In the genomic region with DNA sequence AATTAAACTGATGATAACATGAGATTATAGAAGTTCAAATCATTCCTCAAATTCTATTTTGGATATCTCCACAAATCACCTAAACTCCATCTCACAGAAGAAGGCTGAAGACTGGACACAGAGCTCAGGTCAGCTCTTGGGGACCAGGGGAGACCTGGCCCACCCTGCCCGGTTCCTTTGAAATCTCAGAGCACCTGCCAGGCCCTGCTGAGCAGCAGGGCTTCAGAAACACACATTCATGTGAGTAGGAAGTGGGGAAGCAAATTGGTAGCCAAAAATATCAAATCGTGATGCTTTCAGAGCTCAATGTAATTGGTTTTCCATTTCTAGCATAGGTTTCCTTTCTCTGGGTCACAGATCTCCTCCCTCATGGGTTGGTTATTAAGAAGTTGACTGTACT, we compare ENCODE assay signal across 19 cellular contexts.
DNase-seq lines count a peak whose midpoint lies in the region; TF ChIP-seq lines count a peak whose summit lies in the region.
"Had no signal": no experiment of that assay in that cellular context is flagged by ENCODE, and none has a peak within 500 bp of the region (broad histone marks: within the 10 kb centered on the region; RNA-seq: fewer than 3 reads in every experiment).

No MANE protein-coding gene starts in this region.

- H4K8ac ChIP-seq in neuronal stem cell (ENCODE audit: low read depth, low read length): no peak overlapping the region

- H3K9me3 Mint-ChIP-seq in mesothelial cell of epicardium: no peaks in the 10 kb centered on the region
- H3K9me3 Mint-ChIP-seq: CD8-positive, alpha-beta T cell; H9 had no signal

- H2BK12ac ChIP-seq in neuronal stem cell (ENCODE audit: low read length): peak overlapping the region; percentile 79

- H2AK5ac ChIP-seq in neuronal stem cell (ENCODE audit: low read depth, low read length): no peak overlapping the region

- TF ChIP-seq CTCF in dorsolateral prefrontal cortex (IDR thresholded peaks at IDR 0.05 in 54 of 56, conservative IDR thresholded peaks at IDR 0.05 in 2 of 56; ENCODE audit: low read depth in 1 of 56, partially characterized antibody in 56 of 56): no peak
- TF ChIP-seq CTCF in mesothelial cell of epicardium (IDR thresholded peaks at IDR 0.05; ENCODE audit: unreplicated experiment): no peak

- H3K9me3 ChIP-seq in BLaER1 (peaks cover 5% of the 10 kb centered on the region; the same call in 1 of the 2 replicates), neuronal stem cell (replicated peaks in 1 of 2; ENCODE audit: control insufficient read depth in 2 of 2, insufficient read depth in 1 of 2, low read depth in 1 of 2, low read length in 2 of 2) (no peaks in the 10 kb centered on the region)
- H3K9me3 ChIP-seq in effector memory CD4-positive, alpha-beta T cell (ENCODE audit: control insufficient read depth, low read length): no peaks in the 10 kb centered on the region

- H3K27me3 Mint-ChIP-seq in mesothelial cell of epicardium (ENCODE audit: low read depth): no peaks in the 10 kb centered on the region

- no peaks in the 10 kb centered on the region for H3K36me3 Mint-ChIP-seq in mesothelial cell of epicardium
- H3K36me3 Mint-ChIP-seq: CD8-positive, alpha-beta T cell had no signal

- no peak overlapping the region for H3K4me3 ChIP-seq in BLaER1
- H3K4me3 ChIP-seq in dorsolateral prefrontal cortex: no peak overlapping the region
- no peak overlapping the region for H3K4me3 ChIP-seq in neuronal stem cell (ENCODE audit: low read length in 2 of 2)
- H3K4me3 ChIP-seq in effector memory CD4-positive, alpha-beta T cell (ENCODE audit: insufficient read depth, low read depth, low read length, poor library complexity, severe bottlenecking): no peak overlapping the region
- H3K4me3 ChIP-seq: BLaER1 treated with 17β-estradiol and CSF1 and Interleukin-3, amounts not matched to agents 10 nM and 100 nM; GM12878 had no signal

- H2BK120ac ChIP-seq in neuronal stem cell (ENCODE audit: low read depth, low read length): no peak overlapping the region

- H3K4ac ChIP-seq in neuronal stem cell (ENCODE audit: low read length): no peak overlapping the region

- no peak overlapping the region for H3K9ac ChIP-seq in BLaER1
- peak overlapping the region; percentile 39 for H3K9ac ChIP-seq in neuronal stem cell (ENCODE audit: low read depth, low read length, poor library complexity)
- H3K9ac ChIP-seq: BLaER1 treated with 17β-estradiol and CSF1 and Interleukin-3, amounts not matched to agents 10 nM and 100 nM had no signal

- H3K14ac ChIP-seq in neuronal stem cell (ENCODE audit: low read length): no peak overlapping the region

- no CpG with 5 or more reads among the region's 2 CpGs for WGBS in neuronal stem cell (ENCODE audit: extremely low coverage in 2 of 2, insufficient read length in 2 of 2, insufficient replicate concordance in 1 of 2), 2 donors

- H3K4me1 ChIP-seq in BLaER1: peaks cover 39% of the 10 kb centered on the region
- peaks cover 0 to 17% of the 10 kb centered on the region in 2 donors for H3K4me1 ChIP-seq in neuronal stem cell (ENCODE audit: control insufficient read depth in 2 of 2, insufficient read depth in 1 of 2, low read depth in 1 of 2, low read length in 2 of 2)
- H3K4me1 ChIP-seq in effector memory CD4-positive, alpha-beta T cell (ENCODE audit: control insufficient read depth, insufficient read depth, low read length, poor library complexity, severe bottlenecking): no peaks in the 10 kb centered on the region

- no peak overlapping the region for H3K18ac ChIP-seq in neuronal stem cell (ENCODE audit: low read length)

- no peaks in the 10 kb centered on the region for H4K20me1 ChIP-seq in BLaER1
- H4K20me1 ChIP-seq: BLaER1 treated with 17β-estradiol and CSF1 and Interleukin-3, amounts not matched to agents 10 nM and 100 nM had no signal

- no peak overlapping the region for H3K27ac ChIP-seq in BLaER1
- peak overlapping the region in 33 of 59 donors; percentile 1 to 83 (median 36) for H3K27ac ChIP-seq in dorsolateral prefrontal cortex
- H3K27ac ChIP-seq in neuronal stem cell (replicated peaks; ENCODE audit: low read length): no peak overlapping the region
- H3K27ac ChIP-seq in effector memory CD4-positive, alpha-beta T cell (ENCODE audit: insufficient read depth, low read length, poor library complexity, severe bottlenecking): no peak overlapping the region
- H3K27ac ChIP-seq: 22Rv1; BLaER1 treated with 17β-estradiol and CSF1 and Interleukin-3, amounts not matched to agents 10 nM and 100 nM had no signal

- H4K91ac ChIP-seq in neuronal stem cell (ENCODE audit: low read depth, low read length, poor library complexity): no peak overlapping the region

- no peaks in the 10 kb centered on the region for H3K79me1 ChIP-seq in neuronal stem cell (ENCODE audit: low read depth, low read length)

- peaks cover 5% of the 10 kb centered on the region for H3K4me1 Mint-ChIP-seq in mesothelial cell of epicardium

- intact Hi-C loops in dorsolateral prefrontal cortex (cut with DNase I): loop anchor here in 1 of 2 donors (5.0 to 10.0 kb wide), 2 partner anchors 99 to 318 kb away; no protein-coding TSS in a partner anchor

- H3K4me2 ChIP-seq in BLaER1 (0 out of 2 replicates have a peak overlapping the region, but pooled peaks have one; percentile 1), neuronal stem cell (ENCODE audit: insufficient read depth, low read length, poor library complexity, severe bottlenecking) (no peak overlapping the region)

- H3K27me3 ChIP-seq in BLaER1 (no peaks in the 10 kb centered on the region), dorsolateral prefrontal cortex (no peaks in the 10 kb centered on the region), neuronal stem cell (ENCODE audit: control insufficient read depth in 3 of 3, insufficient read depth in 3 of 3, low read depth in 1 of 3, low read length in 3 of 3) (peaks cover 0 to 17% (median 0%) of the 10 kb centered on the region in 3 experiments)
- H3K27me3 ChIP-seq in effector memory CD4-positive, alpha-beta T cell (replicated peaks; ENCODE audit: control insufficient read depth, insufficient read depth, low read length, poor library complexity, severe bottlenecking): no peaks in the 10 kb centered on the region
- H3K27me3 ChIP-seq: BLaER1 treated with 17β-estradiol and CSF1 and Interleukin-3, amounts not matched to agents 10 nM and 100 nM had no signal

- peak overlapping the region; percentile 67 for H2BK5ac ChIP-seq in neuronal stem cell (ENCODE audit: low read length)

- no peak overlapping the region for H3K23ac ChIP-seq in neuronal stem cell (ENCODE audit: low read depth, low read length, poor library complexity)

- H2BK15ac ChIP-seq in neuronal stem cell (ENCODE audit: low read length): no peak overlapping the region

- H2AFZ ChIP-seq in neuronal stem cell (ENCODE audit: low read length): no peak overlapping the region

- DNase-seq in NAMALWA (ENCODE audit: low spot score) (peak; percentile 13), dorsolateral prefrontal cortex (no peak), neuronal stem cell (ENCODE audit: low spot score) (no peak), KG1 (lab: John Stamatoyannopoulos, UW) (no peak), mesothelial cell of epicardium (ENCODE audit: low spot score in 2 of 2, unreplicated experiment in 2 of 2) (no peak), 8988T (no peak)
- DNase-seq in effector memory CD4-positive, alpha-beta T cell: no peak
- DNase-seq: CD8-positive, alpha-beta T cell; COR-L47; DMS 273 treated with DMSO at 0.1 percent for 48 hours; DMS53; DND-41; EL; GOT3; H9 had no signal

- H3K27ac Mint-ChIP-seq in mesothelial cell of epicardium: no peak overlapping the region
- H3K27ac Mint-ChIP-seq: CD8-positive, alpha-beta T cell; H9 had no signal

- H3K4me3 Mint-ChIP-seq in mesothelial cell of epicardium: no peak overlapping the region
- H3K4me3 Mint-ChIP-seq: CD8-positive, alpha-beta T cell; H9 had no signal

- H3K36me3 ChIP-seq in BLaER1 (no peaks in the 10 kb centered on the region), neuronal stem cell (replicated peaks in 1 of 2; ENCODE audit: control insufficient read depth in 2 of 2, insufficient read depth in 2 of 2, low read length in 2 of 2) (no peaks in the 10 kb centered on the region)
- no peaks in the 10 kb centered on the region for H3K36me3 ChIP-seq in effector memory CD4-positive, alpha-beta T cell (ENCODE audit: control insufficient read depth, insufficient read depth, low read length)
- H3K36me3 ChIP-seq: BLaER1 treated with 17β-estradiol and CSF1 and Interleukin-3, amounts not matched to agents 10 nM and 100 nM had no signal

Comparison
In these comparisons a context has a peak if more than half of its experiments do, and no peak if none do; other contexts are left out.
1. H3K27ac ChIP-seq: peak in dorsolateral prefrontal cortex (33 of 59); none in BLaER1 (single experiment), neuronal stem cell (single experiment) and effector memory CD4-positive, alpha-beta T cell (single experiment).